22 cellular contexts compared by ENCODE assay signal in genomic region chr1:231930257-231930947, GRCh38.
A peak's percentile ranks its signal among the peaks of the same experiment; 100 is the strongest.
DNase-seq lines count a peak whose midpoint lies in the region; ATAC-seq and TF ChIP-seq lines count a peak whose summit lies in the region.
"Had no signal": no experiment of that assay in that cellular context is flagged by ENCODE, and none has a peak within 500 bp of the region (broad histone marks: within the 10 kb centered on the region; RNA-seq: fewer than 3 reads in every experiment).

No MANE protein-coding gene starts in this region.

- intact Hi-C loops in left colon (cut with DNase I, micrococcal nuclease), result no loop called here

- no peaks in the 10 kb centered on the region for H3K27me3 ChIP-seq in osteoblast (ENCODE audit: insufficient read depth, low read length)
- H3K27me3 ChIP-seq: tibial artery had no signal

- H3K4me3 Mint-ChIP-seq in activated naive CD8-positive, alpha-beta T cell, result peak overlapping the region; percentile 74
- no peak overlapping the region for H3K4me3 Mint-ChIP-seq in activated naive CD8-positive, alpha-beta T cell treated with anti-CD3 and anti-CD28 coated beads for 36 hours
- H3K4me3 Mint-ChIP-seq in endothelial cell (ENCODE audit: unreplicated experiment), result peak overlapping the region; percentile 49
- H3K4me3 Mint-ChIP-seq: stimulated activated naive B cell treated with anti-CD40 and anti-IgM and Interleukin-4, amounts not matched to agents 10 μg/mL and 1 μg/mL and 100 μg/mL, for 72 hours; T-helper 1 cell treated with Interleukin-12 subunit alpha and Interleukin-12 subunit beta and Interleukin-4 antibody, amounts not matched to agents 30 μg/mL and 1 μg/mL, for 36 hours had no signal

- H3K9me3 ChIP-seq in osteoblast (ENCODE audit: low read depth, low read length), result no peaks in the 10 kb centered on the region

- no peaks in the 10 kb centered on the region for H4K20me1 ChIP-seq in osteoblast (ENCODE audit: insufficient read depth, low read length)

- no peak for ATAC-seq in left colon
- ATAC-seq in HG03457 (IDR thresholded peaks at IDR 0.05; ENCODE audit: unreplicated experiment), result no peak
- ATAC-seq: HCT116; stimulated activated naive B cell treated with anti-CD40 and anti-IgM and Interleukin-4, amounts not matched to agents 10 μg/mL and 1 μg/mL and 100 μg/mL, for 72 hours had no signal

- H3K36me3 Mint-ChIP-seq in activated naive CD8-positive, alpha-beta T cell, result peaks cover 5% of the 10 kb centered on the region
- H3K36me3 Mint-ChIP-seq in activated naive CD8-positive, alpha-beta T cell treated with anti-CD3 and anti-CD28 coated beads for 36 hours, result peaks cover 2% of the 10 kb centered on the region
- H3K36me3 Mint-ChIP-seq in endothelial cell (ENCODE audit: low read depth, unreplicated experiment), result peaks cover 22% of the 10 kb centered on the region

- no peak overlapping the region for H2AFZ ChIP-seq in osteoblast (ENCODE audit: low read length)

- H3K27ac ChIP-seq in osteoblast (ENCODE audit: low read depth, low read length), result peak overlapping the region; percentile 6
- H3K27ac ChIP-seq: tibial artery, WERI-Rb-1 had no signal

- H3K36me3 ChIP-seq in osteoblast (ENCODE audit: insufficient read depth, low read length), result no peaks in the 10 kb centered on the region
- H3K36me3 ChIP-seq: tibial artery, WERI-Rb-1 had no signal

- peak overlapping the region; percentile 70 for H3K27ac Mint-ChIP-seq in activated naive CD8-positive, alpha-beta T cell
- H3K27ac Mint-ChIP-seq in activated naive CD8-positive, alpha-beta T cell treated with anti-CD3 and anti-CD28 coated beads for 36 hours, result no peak overlapping the region
- peak overlapping the region; percentile 95 for H3K27ac Mint-ChIP-seq in endothelial cell (ENCODE audit: unreplicated experiment)
- H3K27ac Mint-ChIP-seq: stimulated activated naive B cell treated with anti-CD40 and anti-IgM and Interleukin-4, amounts not matched to agents 10 μg/mL and 1 μg/mL and 100 μg/mL, for 72 hours; T-helper 1 cell treated with Interleukin-12 subunit alpha and Interleukin-12 subunit beta and Interleukin-4 antibody, amounts not matched to agents 30 μg/mL and 1 μg/mL, for 36 hours had no signal

- H3K4me2 ChIP-seq in osteoblast (ENCODE audit: insufficient read depth, low read length), result no peak overlapping the region

- no peak for DNase-seq in activated naive CD8-positive, alpha-beta T cell treated with anti-CD3 and anti-CD28 coated beads for 36 hours
- DNase-seq in NCI-H146 (lab: John Stamatoyannopoulos, UW), result peak; percentile 52
- no peak for DNase-seq in endothelial cell (ENCODE audit: low spot score)
- no peak for DNase-seq in osteoblast (ENCODE audit: insufficient read length, low spot score, missing footprints)
- no peak for DNase-seq in left colon
- DNase-seq in putamen (ENCODE audit: low spot score), result no peak
- DNase-seq: activated CD8-positive, alpha-beta memory T cell treated with anti-CD3 and anti-CD28 coated beads, Interleukin-2, amount 50 U/mL, for 48 hours; activated gamma-delta T cell; amygdala; hypothalamus; kidney glomerular epithelial cell; MM.1S; NCI-H2029; NCI-H510A; SIG-M5; stimulated activated naive B cell treated with anti-CD40 and anti-IgM and Interleukin-4, amounts not matched to agents 10 μg/mL and 1 μg/mL and 100 μg/mL, for 72 hours; tibial artery; WERI-Rb-1 had no signal

- H3K9me3 Mint-ChIP-seq in activated naive CD8-positive, alpha-beta T cell (ENCODE audit: low read depth), result no peaks in the 10 kb centered on the region
- H3K9me3 Mint-ChIP-seq in activated naive CD8-positive, alpha-beta T cell treated with anti-CD3 and anti-CD28 coated beads for 36 hours, result peaks cover 3% of the 10 kb centered on the region
- no peaks in the 10 kb centered on the region for H3K9me3 Mint-ChIP-seq in endothelial cell (ENCODE audit: unreplicated experiment)

- peaks cover 25% of the 10 kb centered on the region for H3K4me1 Mint-ChIP-seq in activated naive CD8-positive, alpha-beta T cell (ENCODE audit: low read depth)
- H3K4me1 Mint-ChIP-seq in activated naive CD8-positive, alpha-beta T cell treated with anti-CD3 and anti-CD28 coated beads for 36 hours, result peaks cover 13% of the 10 kb centered on the region
- H3K4me1 Mint-ChIP-seq in endothelial cell (ENCODE audit: unreplicated experiment), result peaks cover 70% of the 10 kb centered on the region
- H3K4me1 Mint-ChIP-seq: stimulated activated naive B cell treated with anti-CD40 and anti-IgM and Interleukin-4, amounts not matched to agents 10 μg/mL and 1 μg/mL and 100 μg/mL, for 72 hours had no signal

- peaks cover 6% of the 10 kb centered on the region for H3K4me1 ChIP-seq in osteoblast (ENCODE audit: insufficient read depth, low read length)
- H3K4me1 ChIP-seq: tibial artery had no signal

- no peak overlapping the region for H3K4me3 ChIP-seq in osteoblast (ENCODE audit: insufficient read depth, low read length)
- H3K4me3 ChIP-seq: tibial artery had no signal

- H3K79me2 ChIP-seq in osteoblast (ENCODE audit: insufficient read depth, low read length), result no peaks in the 10 kb centered on the region

- no peaks in the 10 kb centered on the region for H3K27me3 Mint-ChIP-seq in activated naive CD8-positive, alpha-beta T cell
- H3K27me3 Mint-ChIP-seq in activated naive CD8-positive, alpha-beta T cell treated with anti-CD3 and anti-CD28 coated beads for 36 hours, result no peaks in the 10 kb centered on the region
- H3K27me3 Mint-ChIP-seq in endothelial cell (ENCODE audit: unreplicated experiment), result peaks cover 4% of the 10 kb centered on the region

- TF ChIP-seq CTCF in endothelial cell (IDR thresholded peaks at IDR 0.05; ENCODE audit: unreplicated experiment) (no peak), osteoblast (IDR thresholded peaks at IDR 0.05; ENCODE audit: extremely low read depth, low read depth, low read length) (no peak)
